1 cellular context compared by ENCODE assay signal in genomic region chr7:6546852-6547251, GRCh38.
TF ChIP-seq lines count a peak whose summit lies in the region.

No MANE protein-coding gene starts in this region.

TF ChIP-seq in WTC11, 78 proteins besides CTCF, POLR2A, EP300 and RAD21 (continued from another document):
- TF ChIP-seq, protein P1, sequence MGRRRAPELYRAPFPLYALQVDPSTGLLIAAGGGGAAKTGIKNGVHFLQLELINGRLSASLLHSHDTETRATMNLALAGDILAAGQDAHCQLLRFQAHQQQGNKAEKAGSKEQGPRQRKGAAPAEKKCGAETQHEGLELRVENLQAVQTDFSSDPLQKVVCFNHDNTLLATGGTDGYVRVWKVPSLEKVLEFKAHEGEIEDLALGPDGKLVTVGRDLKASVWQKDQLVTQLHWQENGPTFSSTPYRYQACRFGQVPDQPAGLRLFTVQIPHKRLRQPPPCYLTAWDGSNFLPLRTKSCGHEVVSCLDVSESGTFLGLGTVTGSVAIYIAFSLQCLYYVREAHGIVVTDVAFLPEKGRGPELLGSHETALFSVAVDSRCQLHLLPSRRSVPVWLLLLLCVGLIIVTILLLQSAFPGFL (CRISPR knock-in tag; IDR thresholded peaks at IDR 0.05; ENCODE audit: borderline replicate concordance) = no peak
- no peak for TF ChIP-seq ATF3 (CRISPR knock-in tag; conservative IDR thresholded peaks at IDR 0.05)
- no peak for TF ChIP-seq ETV6 (CRISPR knock-in tag; IDR thresholded peaks at IDR 0.05)
- TF ChIP-seq, protein P2, sequence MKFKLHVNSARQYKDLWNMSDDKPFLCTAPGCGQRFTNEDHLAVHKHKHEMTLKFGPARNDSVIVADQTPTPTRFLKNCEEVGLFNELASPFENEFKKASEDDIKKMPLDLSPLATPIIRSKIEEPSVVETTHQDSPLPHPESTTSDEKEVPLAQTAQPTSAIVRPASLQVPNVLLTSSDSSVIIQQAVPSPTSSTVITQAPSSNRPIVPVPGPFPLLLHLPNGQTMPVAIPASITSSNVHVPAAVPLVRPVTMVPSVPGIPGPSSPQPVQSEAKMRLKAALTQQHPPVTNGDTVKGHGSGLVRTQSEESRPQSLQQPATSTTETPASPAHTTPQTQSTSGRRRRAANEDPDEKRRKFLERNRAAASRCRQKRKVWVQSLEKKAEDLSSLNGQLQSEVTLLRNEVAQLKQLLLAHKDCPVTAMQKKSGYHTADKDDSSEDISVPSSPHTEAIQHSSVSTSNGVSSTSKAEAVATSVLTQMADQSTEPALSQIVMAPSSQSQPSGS (CRISPR knock-in tag; IDR thresholded peaks at IDR 0.05; ENCODE audit: borderline replicate concordance, low read depth) = no peak
- no peak for TF ChIP-seq KAT7 (CRISPR knock-in tag; IDR thresholded peaks at IDR 0.05; ENCODE audit: borderline replicate concordance)
- no peak for TF ChIP-seq ZNF219 (CRISPR knock-in tag; IDR thresholded peaks at IDR 0.05; ENCODE audit: borderline replicate concordance)
